28 cellular contexts compared by ENCODE assay signal in genomic region chr1:42613803-42614131, GRCh38.
"Had no signal": no experiment of that assay in that cellular context is flagged by ENCODE, and none has a peak within 500 bp of the region (broad histone marks: within the 10 kb centered on the region; RNA-seq: fewer than 3 reads in every experiment).

No MANE protein-coding gene starts in this region.

- H3K27me3 ChIP-seq: colonic mucosa, dorsolateral prefrontal cortex, esophagus muscularis mucosa, esophagus squamous epithelium, foreskin keratinocyte, gastrocnemius medialis, gastroesophageal sphincter, heart left ventricle, heart right ventricle had no signal

- FAIRE-seq: colon, endometrium, endothelial cell of umbilical vein, frontal cortex had no signal

- DNase-seq: colonic mucosa; cortex of kidney; dermis blood vessel endothelial cell; dorsolateral prefrontal cortex; effector CD4-positive, alpha-beta T cell; effector CD8-positive, alpha-beta T cell; effector memory CD4-positive, alpha-beta T cell; effector memory CD8-positive, alpha-beta T cell; endodermal cell; erythroblast; esophagus squamous epithelium; foreskin keratinocyte; foreskin melanocyte; gastrocnemius medialis; glutamatergic neuron; head of caudate nucleus; heart left ventricle; heart right ventricle had no signal

- H3K4me1 Mint-ChIP-seq: endodermal cell had no signal

- H3K9me3 ChIP-seq: colonic mucosa, esophagus muscularis mucosa, esophagus squamous epithelium, gastrocnemius medialis, gastroesophageal sphincter, heart left ventricle, heart right ventricle had no signal

- H3K4me1 ChIP-seq: colonic mucosa, gastrocnemius medialis, heart left ventricle, heart right ventricle had no signal

- H3K27ac Mint-ChIP-seq: dendritic cell treated with granulocyte-macrophage colony-stimulating factor and Interleukin-4, amounts not matched to agents 40 ng/mL and 50 ng/mL, for 4 days; effector memory CD8-positive, alpha-beta T cell; endodermal cell had no signal

- ATAC-seq: effector memory CD8-positive, alpha-beta T cell; esophagus mucosa; foreskin keratinocyte; gastrocnemius medialis; gastroesophageal sphincter; heart left ventricle; heart right ventricle had no signal

- H3K9me3 Mint-ChIP-seq: dendritic cell treated with granulocyte-macrophage colony-stimulating factor and Interleukin-4, amounts not matched to agents 40 ng/mL and 50 ng/mL, for 4 days; effector memory CD8-positive, alpha-beta T cell had no signal

- H3K4me3 Mint-ChIP-seq: dendritic cell treated with granulocyte-macrophage colony-stimulating factor and Interleukin-4, amounts not matched to agents 40 ng/mL and 50 ng/mL, for 4 days; effector memory CD8-positive, alpha-beta T cell; endodermal cell had no signal

- H3K36me3 ChIP-seq: colonic mucosa, esophagus muscularis mucosa, esophagus squamous epithelium, gastrocnemius medialis, gastroesophageal sphincter, heart left ventricle, heart right ventricle had no signal

- H3K4me3 ChIP-seq: colonic mucosa, coronary artery, dorsolateral prefrontal cortex, esophagus muscularis mucosa, esophagus squamous epithelium, gastrocnemius medialis, gastroesophageal sphincter, heart left ventricle, heart right ventricle had no signal

- H3K27ac ChIP-seq: colonic mucosa, coronary artery, dorsolateral prefrontal cortex, epithelial cell of prostate, esophagus muscularis mucosa, esophagus squamous epithelium, foreskin keratinocyte, gastrocnemius medialis, gastroesophageal sphincter, heart left ventricle, heart right ventricle had no signal

- H3K27me3 Mint-ChIP-seq: dendritic cell treated with granulocyte-macrophage colony-stimulating factor and Interleukin-4, amounts not matched to agents 40 ng/mL and 50 ng/mL, for 4 days; effector memory CD8-positive, alpha-beta T cell had no signal
